Comparison of ENCODE assay signal across 18 cellular contexts in genomic region chr1:18554597-18554996, GRCh38.
DNase-seq lines count a peak whose midpoint lies in the region; TF ChIP-seq lines count a peak whose summit lies in the region.
"Had no signal": no experiment of that assay in that cellular context is flagged by ENCODE, and none has a peak within 500 bp of the region (broad histone marks: within the 10 kb centered on the region; RNA-seq: fewer than 3 reads in every experiment).

No MANE protein-coding gene starts in this region.

- H3K4me1 ChIP-seq in tibial nerve = peaks cover 0 to 11% (median 3%) of the 10 kb centered on the region in 4 donors

- DNase-seq in NCI-H2029 treated with DMSO at 0.1 percent for 48 hours (lab: John Stamatoyannopoulos, UW) (peak; percentile 2), NCI-H2029 (lab: John Stamatoyannopoulos, UW) (no peak), dermis blood vessel endothelial cell (peak; percentile 16), mucosa of gallbladder (ENCODE audit: low spot score) (peak; percentile 24), tibial nerve (ENCODE audit: low spot score in 2 of 2) (no peak), dorsolateral prefrontal cortex (no peak), C1 segment of cervical spinal cord (lab: John Stamatoyannopoulos, UW) (no peak)
- DNase-seq: AML-193; Calu3; CD8-positive, alpha-beta T cell; DMS79 treated with DMSO at 0.1 percent for 48 hours; GF-D8; GOT3; H7; HFFc6 had no signal

- no peaks in the 10 kb centered on the region for H3K36me3 ChIP-seq in tibial nerve

- 49 to 58% methylated on average over 7 of the region's 7 CpGs for WGBS in tibial nerve, 2 donors

- no peak overlapping the region for H3K4me3 ChIP-seq in tibial nerve
- no peak overlapping the region for H3K4me3 ChIP-seq in dorsolateral prefrontal cortex
- H3K4me3 ChIP-seq: A549 had no signal

- no peak for TF ChIP-seq EP300 in tibial nerve (IDR thresholded peaks at IDR 0.05)

- no peak overlapping the region for H3K27ac ChIP-seq in tibial nerve
- H3K27ac ChIP-seq in dorsolateral prefrontal cortex = no peak overlapping the region
- H3K27ac ChIP-seq: 22Rv1, A549, HL-60 had no signal

- H3K27me3 ChIP-seq in tibial nerve = peaks cover 0 to 53% of the 10 kb centered on the region in 2 donors
- peaks cover 0 to 35% (median 3%) of the 10 kb centered on the region in 45 donors for H3K27me3 ChIP-seq in dorsolateral prefrontal cortex

- TF ChIP-seq CTCF in tibial nerve (IDR thresholded peaks at IDR 0.05) (no peak), dorsolateral prefrontal cortex (IDR thresholded peaks at IDR 0.05 in 54 of 56, conservative IDR thresholded peaks at IDR 0.05 in 2 of 56; ENCODE audit: low read depth in 1 of 56, partially characterized antibody in 56 of 56) (no peak)

- no peak for TF ChIP-seq POLR2A in tibial nerve (IDR thresholded peaks at IDR 0.05)

- no peaks in the 10 kb centered on the region for H3K9me3 ChIP-seq in tibial nerve
- H3K9me3 ChIP-seq: A549 had no signal

- intact Hi-C loops in dorsolateral prefrontal cortex (cut with DNase I) = no loop called here

Comparison
In these comparisons a context has a peak if more than half of its experiments do, and no peak if none do; other contexts are left out.
1. DNase-seq: peak in NCI-H2029 treated with DMSO at 0.1 percent for 48 hours (single experiment), dermis blood vessel endothelial cell (single experiment) and mucosa of gallbladder (single experiment); none in NCI-H2029 (single experiment), tibial nerve (0 of 2), dorsolateral prefrontal cortex (0 of 10) and C1 segment of cervical spinal cord (0 of 14).